16 cellular contexts compared by ENCODE assay signal in genomic region chr7:87445897-87446296, GRCh38. TPM values are rescaled to one million over a fixed set of nuclear protein-coding genes. Genes with fewer than 3 reads are reported as not detected.
DNase-seq lines count a peak whose midpoint lies in the region; ATAC-seq and TF ChIP-seq lines count a peak whose summit lies in the region.
"Had no signal": no experiment of that assay in that cellular context is flagged by ENCODE, and none has a peak within 500 bp of the region (broad histone marks: within the 10 kb centered on the region; RNA-seq: fewer than 3 reads in every experiment).

No MANE protein-coding gene starts in this region.

- H3K4me1 ChIP-seq in endodermal cell (ENCODE audit: control insufficient read depth, insufficient read depth, low read length), result no peaks in the 10 kb centered on the region
- H3K4me1 ChIP-seq: left lung had no signal

- no peaks in the 10 kb centered on the region for H3K9me3 ChIP-seq in endodermal cell (ENCODE audit: control insufficient read depth, low read length)
- H3K9me3 ChIP-seq: left lung had no signal

- H3K27me3 ChIP-seq in endodermal cell (ENCODE audit: control insufficient read depth, insufficient read depth, low read length, poor library complexity, severe bottlenecking), result no peaks in the 10 kb centered on the region
- H3K27me3 ChIP-seq: left lung had no signal

- no peaks in the 10 kb centered on the region for H3K4me1 Mint-ChIP-seq in endodermal cell

- no peak overlapping the region for H3K27ac Mint-ChIP-seq in endodermal cell
- H3K27ac Mint-ChIP-seq: type B pancreatic cell, WTC11 had no signal

- peak; percentile 49 for DNase-seq in CD1c-positive myeloid dendritic cell (ENCODE audit: extremely low spot score)
- DNase-seq in endodermal cell, result no peak
- DNase-seq in kidney glomerular epithelial cell (lab: John Stamatoyannopoulos, UW), result no peak
- no peak for DNase-seq in SW 1271 (lab: John Stamatoyannopoulos, UW)
- DNase-seq in OCI-M2 (lab: John Stamatoyannopoulos, UW; ENCODE audit: unreplicated experiment), result no peak
- DNase-seq: activated effector memory CD4-positive, alpha-beta T cell treated with anti-CD3 and anti-CD28 coated beads, Interleukin-2, amount 50 U/mL, for 16 hours; cerebellar nuclear complex; left lung; NCI-H146; posterior cingulate gyrus had no signal

- H3K4me3 Mint-ChIP-seq in endodermal cell, result no peak overlapping the region
- H3K4me3 Mint-ChIP-seq: type B pancreatic cell, WTC11 had no signal

- no peak overlapping the region for H3K27ac ChIP-seq in endodermal cell (ENCODE audit: low read depth, low read length)
- H3K27ac ChIP-seq: left lung had no signal

- H3K27me3 Mint-ChIP-seq in endodermal cell (ENCODE audit: insufficient read depth), result no peaks in the 10 kb centered on the region
- H3K27me3 Mint-ChIP-seq: type B pancreatic cell had no signal

- no peaks in the 10 kb centered on the region for H3K9me3 Mint-ChIP-seq in endodermal cell
- H3K9me3 Mint-ChIP-seq: type B pancreatic cell, WTC11 had no signal

- H3K36me3 ChIP-seq in endodermal cell (ENCODE audit: control insufficient read depth, insufficient read depth, low read length), result no peaks in the 10 kb centered on the region
- H3K36me3 ChIP-seq: left lung had no signal

- TF ChIP-seq CTCF in endodermal cell (conservative IDR thresholded peaks at IDR 0.05), result no peak

- no peak overlapping the region for H3K4me3 ChIP-seq in endodermal cell (ENCODE audit: low read length)
- H3K4me3 ChIP-seq: left lung had no signal

- no peaks in the 10 kb centered on the region for H3K36me3 Mint-ChIP-seq in endodermal cell (ENCODE audit: low read depth)
- H3K36me3 Mint-ChIP-seq: type B pancreatic cell, WTC11 had no signal

- WGBS in endodermal cell (ENCODE audit: insufficient coverage in 1 of 2, insufficient read length in 1 of 2), 2 experiments, result 89% methylated on average over 4 of the region's 4 CpGs; no CpG with 5 or more reads in 1 of the 2 experiments

- ATAC-seq in GM19328 (IDR thresholded peaks at IDR 0.05; ENCODE audit: unreplicated experiment), result peak; percentile 92
- peak; percentile 84 for ATAC-seq in HG02798 (IDR thresholded peaks at IDR 0.05; ENCODE audit: poor library complexity, unreplicated experiment)
- peak; percentile 68 for ATAC-seq in HG03521 (IDR thresholded peaks at IDR 0.05; ENCODE audit: unreplicated experiment)
- ATAC-seq: left lung, Panc1, WTC11 had no signal

- H3K9ac ChIP-seq in endodermal cell (ENCODE audit: extremely low read depth, low read length, poor library complexity, severe bottlenecking), result no peak overlapping the region

RNA-seq across cellular contexts. Expression of gene ABCB4, which starts 29.6 kb away (rescaled TPM):
- under 1 TPM; 0.60 to 0.77 TPM for total RNA-seq in endodermal cell
- 1.9 TPM for polyA plus RNA-seq in endodermal cell (2013, experiment 1 of 2)
- 1.9 TPM for polyA plus RNA-seq in endodermal cell (2013, experiment 2 of 2)
